ENCODE assay signal across 8 cellular contexts in the genomic region with DNA sequence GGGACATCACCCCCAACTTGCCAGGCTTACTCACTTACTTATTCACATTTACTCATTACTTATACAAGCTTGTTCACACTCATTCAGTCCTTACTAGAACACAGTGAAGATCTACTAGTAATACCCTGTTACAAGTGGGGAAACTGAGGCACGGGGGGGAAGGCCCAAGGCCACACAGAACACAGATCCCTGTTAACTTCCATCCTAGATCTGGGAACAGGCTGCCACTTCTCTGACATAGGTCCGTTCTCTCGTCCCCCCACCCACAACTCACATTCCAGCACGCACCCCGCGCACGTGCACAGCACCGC. TPM values are rescaled to one million over a fixed set of nuclear protein-coding genes. Genes with fewer than 3 reads are reported as not detected.
DNase-seq lines count a peak whose midpoint lies in the region; ATAC-seq, FAIRE-seq and TF ChIP-seq lines count a peak whose summit lies in the region.

No MANE protein-coding gene starts in this region.

- peak overlapping the region; percentile 48 for H3K9ac ChIP-seq in SK-N-MC (ENCODE audit: insufficient read length)

- no peaks in the 10 kb centered on the region for H3K9me3 ChIP-seq in SK-N-MC (ENCODE audit: low read depth, low read length)
- no peaks in the 10 kb centered on the region for H3K9me3 ChIP-seq in esophagus (ENCODE audit: control insufficient read depth in 2 of 2, insufficient read depth in 1 of 2, low read depth in 1 of 2, low read length in 1 of 2)

- FAIRE-seq in H54 (lab: Jason Lieb, UNC): no peak

- H3K4me3 ChIP-seq in H7 (ENCODE audit: insufficient read depth, low read depth, low read length) (peak overlapping the region; percentile 25), SK-N-MC (peak overlapping the region; percentile 43; the same call in 1 of the 2 replicates), esophagus (ENCODE audit: low read depth in 1 of 2, low read length in 2 of 2) (peak overlapping the region; percentile 4 to 10), retinal pigment epithelial cell (ENCODE audit: low read length) (peak overlapping the region; percentile 33)

- peaks cover 4 to 8% of the 10 kb centered on the region in 2 donors for H3K4me1 ChIP-seq in esophagus (ENCODE audit: control insufficient read depth in 2 of 2, insufficient read depth in 2 of 2, low read length in 1 of 2)

- peaks cover 17% of the 10 kb centered on the region for H3K27me3 ChIP-seq in H7 (ENCODE audit: control insufficient read depth, insufficient read depth, low read length)
- H3K27me3 ChIP-seq in esophagus (ENCODE audit: control insufficient read depth in 1 of 2, insufficient read depth in 2 of 2, low read length in 2 of 2): no peaks in the 10 kb centered on the region

- no peak for ATAC-seq in GM19328 (IDR thresholded peaks at IDR 0.05; ENCODE audit: unreplicated experiment)
- no peak for ATAC-seq in GM19452 (IDR thresholded peaks at IDR 0.05; ENCODE audit: unreplicated experiment)

- H3K27ac ChIP-seq in SK-N-MC (peak overlapping the region; percentile 83), esophagus (ENCODE audit: low read depth in 2 of 2, low read length in 1 of 2) (no peak overlapping the region), substantia nigra (ENCODE audit: low read depth, low read length, poor library complexity, severe bottlenecking) (no peak overlapping the region)

- H3K36me3 ChIP-seq in H7 (replicated peaks; ENCODE audit: control insufficient read depth, insufficient read depth, low read length): no peaks in the 10 kb centered on the region
- H3K36me3 ChIP-seq in SK-N-MC (ENCODE audit: insufficient read depth, low read length): no peaks in the 10 kb centered on the region
- no peaks in the 10 kb centered on the region for H3K36me3 ChIP-seq in esophagus (ENCODE audit: control insufficient read depth in 2 of 2, insufficient read depth in 2 of 2, low read length in 1 of 2)

- DNase-seq in H7 (no peak), SK-N-MC (ENCODE audit: low read depth, low spot score) (no peak), retinal pigment epithelial cell (ENCODE audit: low read depth) (no peak), substantia nigra (lab: John Stamatoyannopoulos, UW) (no peak), H54 (ENCODE audit: insufficient read length, low spot score) (no peak)

- no peak for TF ChIP-seq POLR2A in H54 (IDR thresholded peaks at IDR 0.05; ENCODE audit: low read depth, low read length)

- TF ChIP-seq CTCF in retinal pigment epithelial cell (conservative IDR thresholded peaks at IDR 0.05; ENCODE audit: low read depth, low read length): no peak

- 7 to 8% methylated on average over 8 of the region's 8 CpGs for WGBS in esophagus, 2 donors

RNA-seq across cellular contexts. Expression of a gene that starts 1.5 kb away (rescaled TPM):
- 8.5 and 8.7 TPM in 2 replicates for total RNA-seq in H7 (2014; rRNA removed; shearing (Covaris generic))
- polyA plus RNA-seq in esophagus: 1 to 10 TPM; 2.2 to 2.8 TPM

RNA-seq across cellular contexts. Expression of a gene that starts 12.4 kb away (rescaled TPM):
- total RNA-seq in H7 (2014; rRNA removed; shearing (Covaris generic)): 50.8 and 52.4 TPM in 2 replicates
- 10 to 100 TPM; 32.3 to 53.9 TPM for polyA plus RNA-seq in esophagus

RNA-seq across cellular contexts. Expression of a gene that starts 18.9 kb away (rescaled TPM):
- 1.5 and 2.2 TPM in 2 replicates for total RNA-seq in H7 (2014; rRNA removed; shearing (Covaris generic))
- 1 to 10 TPM; 3.3 to 8.0 TPM for polyA plus RNA-seq in esophagus

RNA-seq across cellular contexts. Expression of a gene that starts 36.1 kb away (rescaled TPM):
- not detected in 2 replicates for total RNA-seq in H7 (2014; rRNA removed; shearing (Covaris generic))
- polyA plus RNA-seq in esophagus: 10 to 100 TPM; 77.6 to 96.5 TPM

RNA-seq across cellular contexts. Expression of a gene that starts 47.9 kb away (rescaled TPM):
- total RNA-seq in H7 (2014; rRNA removed; shearing (Covaris generic)): not detected in 2 replicates
- 100 to 1,000 TPM; 121 to 183 TPM for polyA plus RNA-seq in esophagus
